Comparison of ENCODE assay signal across 20 cellular contexts in the genomic region with DNA sequence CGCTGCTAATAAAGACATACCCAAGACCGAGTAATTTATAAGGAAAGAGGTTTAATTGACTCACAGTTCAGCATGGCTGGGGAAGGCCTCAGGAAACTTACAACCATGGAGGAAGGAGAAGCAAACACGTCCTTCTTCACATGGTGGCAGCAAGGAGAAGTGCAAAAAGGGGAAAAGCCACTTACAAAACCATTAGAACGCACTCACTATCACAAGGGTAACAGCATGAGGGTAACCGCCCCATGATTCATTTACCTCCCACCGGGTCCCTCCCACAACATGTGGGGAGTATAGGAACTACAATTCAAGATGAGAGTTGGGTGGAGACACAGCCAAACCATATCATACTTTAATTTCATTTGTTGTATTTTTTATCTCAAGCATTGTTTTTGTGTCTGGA.
A peak's percentile ranks its signal among the peaks of the same experiment; 100 is the strongest.
DNase-seq lines count a peak whose midpoint lies in the region; ATAC-seq and TF ChIP-seq lines count a peak whose summit lies in the region.
"Had no signal": no experiment of that assay in that cellular context is flagged by ENCODE, and none has a peak within 500 bp of the region (broad histone marks: within the 10 kb centered on the region; RNA-seq: fewer than 3 reads in every experiment).

No MANE protein-coding gene starts in this region.

- DNase-seq in A172 (ENCODE audit: low spot score) (peak; percentile 6), HT1080 (ENCODE audit: low read depth) (peak; percentile 49), OCI-M1 (lab: John Stamatoyannopoulos, UW) (peak; percentile 26), erythroblast (lab: John Stamatoyannopoulos, UW) (peak; percentile 21 to 41), posterior vena cava (ENCODE audit: low spot score) (no peak)
- DNase-seq in stimulated activated naive CD4-positive, alpha-beta T cell treated with Interleukin-2 at 50 U/mL for 16 hours (lab: John Stamatoyannopoulos, UW): no peak
- DNase-seq: ACHN; activated B cell treated with CpG ODN at 0.5 μM for 24 hours; activated CD4-positive, alpha-beta memory T cell treated with anti-CD3 and anti-CD28 coated beads for 36 hours; activated naive CD8-positive, alpha-beta T cell treated with anti-CD3 and anti-CD28 coated beads for 36 hours; Calu3; MG63; NCI-H187; NCI-H524 treated with DMSO at 0.1 percent for 48 hours; nucleus accumbens; stimulated activated CD4-positive, alpha-beta T cell treated with anti-CD3 and anti-CD28 coated beads, Interleukin-4, amount 100 ng/mL, for 1 hour; stimulated activated naive B cell treated with anti-CD40 and anti-IgM and Interleukin-4, amounts not matched to agents 10 μg/mL and 1 μg/mL and 100 μg/mL, for 72 hours; testis had no signal

- no peak for ATAC-seq in HG03378 (IDR thresholded peaks at IDR 0.05; ENCODE audit: unreplicated experiment)
- no peak for ATAC-seq in SK-N-SH treated with all-trans-retinoic acid at 6 μM for 48 hours
- ATAC-seq: stimulated activated naive B cell treated with anti-CD40 and anti-IgM and Interleukin-4, amounts not matched to agents 10 μg/mL and 1 μg/mL and 100 μg/mL, for 72 hours had no signal

- intact Hi-C loops in posterior vena cava (cut with DNase I): no loop called here

- no peak for TF ChIP-seq POLR2A in erythroblast (IDR thresholded peaks at IDR 0.05; ENCODE audit: low read length)

TF ChIP-seq in SK-N-SH treated with all-trans-retinoic acid at 6 μM for 48 hours, 23 proteins besides CTCF, POLR2A, EP300 and RAD21:
- TF ChIP-seq, protein P1, sequence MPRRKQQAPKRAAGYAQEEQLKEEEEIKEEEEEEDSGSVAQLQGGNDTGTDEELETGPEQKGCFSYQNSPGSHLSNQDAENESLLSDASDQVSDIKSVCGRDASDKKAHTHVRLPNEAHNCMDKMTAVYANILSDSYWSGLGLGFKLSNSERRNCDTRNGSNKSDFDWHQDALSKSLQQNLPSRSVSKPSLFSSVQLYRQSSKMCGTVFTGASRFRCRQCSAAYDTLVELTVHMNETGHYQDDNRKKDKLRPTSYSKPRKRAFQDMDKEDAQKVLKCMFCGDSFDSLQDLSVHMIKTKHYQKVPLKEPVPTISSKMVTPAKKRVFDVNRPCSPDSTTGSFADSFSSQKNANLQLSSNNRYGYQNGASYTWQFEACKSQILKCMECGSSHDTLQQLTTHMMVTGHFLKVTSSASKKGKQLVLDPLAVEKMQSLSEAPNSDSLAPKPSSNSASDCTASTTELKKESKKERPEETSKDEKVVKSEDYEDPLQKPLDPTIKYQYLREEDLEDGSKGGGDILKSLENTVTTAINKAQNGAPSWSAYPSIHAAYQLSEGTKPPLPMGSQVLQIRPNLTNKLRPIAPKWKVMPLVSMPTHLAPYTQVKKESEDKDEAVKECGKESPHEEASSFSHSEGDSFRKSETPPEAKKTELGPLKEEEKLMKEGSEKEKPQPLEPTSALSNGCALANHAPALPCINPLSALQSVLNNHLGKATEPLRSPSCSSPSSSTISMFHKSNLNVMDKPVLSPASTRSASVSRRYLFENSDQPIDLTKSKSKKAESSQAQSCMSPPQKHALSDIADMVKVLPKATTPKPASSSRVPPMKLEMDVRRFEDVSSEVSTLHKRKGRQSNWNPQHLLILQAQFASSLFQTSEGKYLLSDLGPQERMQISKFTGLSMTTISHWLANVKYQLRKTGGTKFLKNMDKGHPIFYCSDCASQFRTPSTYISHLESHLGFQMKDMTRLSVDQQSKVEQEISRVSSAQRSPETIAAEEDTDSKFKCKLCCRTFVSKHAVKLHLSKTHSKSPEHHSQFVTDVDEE (CRISPR knock-in tag; IDR thresholded peaks at IDR 0.05): no peak
- TF ChIP-seq SNAI2 (CRISPR knock-in tag; IDR thresholded peaks at IDR 0.05) (no peak), CSDC2 (CRISPR knock-in tag; IDR thresholded peaks at IDR 0.05) (no peak), ZNF8 (CRISPR knock-in tag; IDR thresholded peaks at IDR 0.05) (no peak), ZC3H10 (CRISPR knock-in tag; IDR thresholded peaks at IDR 0.05) (no peak), ARNTL (CRISPR knock-in tag; IDR thresholded peaks at IDR 0.05; ENCODE audit: borderline replicate concordance, low read depth) (no peak), GLIS3 (CRISPR knock-in tag; IDR thresholded peaks at IDR 0.05) (no peak), ESRRG (CRISPR knock-in tag; IDR thresholded peaks at IDR 0.05) (no peak), ZNF70 (CRISPR knock-in tag; IDR thresholded peaks at IDR 0.05) (no peak), ZNF565 (CRISPR knock-in tag; conservative IDR thresholded peaks at IDR 0.05; ENCODE audit: low read depth) (no peak), PPARA (CRISPR knock-in tag; IDR thresholded peaks at IDR 0.05; ENCODE audit: borderline replicate concordance) (no peak), BACH2 (CRISPR knock-in tag; IDR thresholded peaks at IDR 0.05; ENCODE audit: borderline replicate concordance) (no peak), TOX (CRISPR knock-in tag; IDR thresholded peaks at IDR 0.05; ENCODE audit: borderline replicate concordance) (no peak)
- TF ChIP-seq, protein P2, sequence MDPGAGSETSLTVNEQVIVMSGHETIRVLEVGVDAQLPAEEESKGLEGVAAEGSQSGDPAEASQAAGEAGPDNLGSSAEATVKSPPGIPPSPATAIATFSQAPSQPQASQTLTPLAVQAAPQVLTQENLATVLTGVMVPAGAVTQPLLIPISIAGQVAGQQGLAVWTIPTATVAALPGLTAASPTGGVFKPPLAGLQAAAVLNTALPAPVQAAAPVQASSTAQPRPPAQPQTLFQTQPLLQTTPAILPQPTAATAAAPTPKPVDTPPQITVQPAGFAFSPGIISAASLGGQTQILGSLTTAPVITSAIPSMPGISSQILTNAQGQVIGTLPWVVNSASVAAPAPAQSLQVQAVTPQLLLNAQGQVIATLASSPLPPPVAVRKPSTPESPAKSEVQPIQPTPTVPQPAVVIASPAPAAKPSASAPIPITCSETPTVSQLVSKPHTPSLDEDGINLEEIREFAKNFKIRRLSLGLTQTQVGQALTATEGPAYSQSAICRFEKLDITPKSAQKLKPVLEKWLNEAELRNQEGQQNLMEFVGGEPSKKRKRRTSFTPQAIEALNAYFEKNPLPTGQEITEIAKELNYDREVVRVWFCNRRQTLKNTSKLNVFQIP (CRISPR knock-in tag; IDR thresholded peaks at IDR 0.05; ENCODE audit: borderline replicate concordance, low read depth): no peak
- TF ChIP-seq, protein P3, sequence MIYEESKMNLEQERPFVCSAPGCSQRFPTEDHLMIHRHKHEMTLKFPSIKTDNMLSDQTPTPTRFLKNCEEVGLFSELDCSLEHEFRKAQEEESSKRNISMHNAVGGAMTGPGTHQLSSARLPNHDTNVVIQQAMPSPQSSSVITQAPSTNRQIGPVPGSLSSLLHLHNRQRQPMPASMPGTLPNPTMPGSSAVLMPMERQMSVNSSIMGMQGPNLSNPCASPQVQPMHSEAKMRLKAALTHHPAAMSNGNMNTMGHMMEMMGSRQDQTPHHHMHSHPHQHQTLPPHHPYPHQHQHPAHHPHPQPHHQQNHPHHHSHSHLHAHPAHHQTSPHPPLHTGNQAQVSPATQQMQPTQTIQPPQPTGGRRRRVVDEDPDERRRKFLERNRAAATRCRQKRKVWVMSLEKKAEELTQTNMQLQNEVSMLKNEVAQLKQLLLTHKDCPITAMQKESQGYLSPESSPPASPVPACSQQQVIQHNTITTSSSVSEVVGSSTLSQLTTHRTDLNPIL (CRISPR knock-in tag; IDR thresholded peaks at IDR 0.05; ENCODE audit: low read depth): no peak
- TF ChIP-seq, protein P4, sequence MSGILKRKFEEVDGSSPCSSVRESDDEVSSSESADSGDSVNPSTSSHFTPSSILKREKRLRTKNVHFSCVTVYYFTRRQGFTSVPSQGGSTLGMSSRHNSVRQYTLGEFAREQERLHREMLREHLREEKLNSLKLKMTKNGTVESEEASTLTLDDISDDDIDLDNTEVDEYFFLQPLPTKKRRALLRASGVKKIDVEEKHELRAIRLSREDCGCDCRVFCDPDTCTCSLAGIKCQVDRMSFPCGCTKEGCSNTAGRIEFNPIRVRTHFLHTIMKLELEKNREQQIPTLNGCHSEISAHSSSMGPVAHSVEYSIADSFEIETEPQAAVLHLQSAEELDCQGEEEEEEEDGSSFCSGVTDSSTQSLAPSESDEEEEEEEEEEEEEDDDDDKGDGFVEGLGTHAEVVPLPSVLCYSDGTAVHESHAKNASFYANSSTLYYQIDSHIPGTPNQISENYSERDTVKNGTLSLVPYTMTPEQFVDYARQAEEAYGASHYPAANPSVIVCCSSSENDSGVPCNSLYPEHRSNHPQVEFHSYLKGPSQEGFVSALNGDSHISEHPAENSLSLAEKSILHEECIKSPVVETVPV (CRISPR knock-in tag; IDR thresholded peaks at IDR 0.05): no peak

Comparison
In these comparisons a context has a peak if more than half of its experiments do, and no peak if none do; other contexts are left out.
1. DNase-seq: peak in A172 (single experiment), HT1080 (single experiment), OCI-M1 (single experiment) and erythroblast (2 of 2); none in posterior vena cava (single experiment) and stimulated activated naive CD4-positive, alpha-beta T cell treated with Interleukin-2 at 50 U/mL for 16 hours (single experiment).